Comparison of ENCODE assay signal across 34 cellular contexts in the genomic region with DNA sequence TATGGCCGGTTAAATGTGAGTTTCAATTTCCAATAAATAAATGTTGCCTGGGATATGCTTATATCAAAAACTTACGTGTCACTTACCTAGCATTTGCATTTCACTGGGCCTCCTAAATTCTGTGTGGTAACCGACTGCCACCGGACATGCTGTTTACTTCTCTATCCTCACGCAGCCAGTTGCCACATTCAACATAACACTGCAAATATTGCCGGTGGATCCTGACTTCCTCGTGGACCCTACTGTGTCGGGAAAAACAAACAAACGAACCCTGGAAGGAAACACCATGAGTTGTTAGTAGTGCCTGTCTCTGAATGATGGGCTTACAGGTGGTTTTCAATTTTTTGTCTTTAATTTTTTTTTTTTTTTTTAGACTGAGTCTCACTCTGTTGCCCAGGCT. TPM values are rescaled to one million over a fixed set of nuclear protein-coding genes. Genes with fewer than 3 reads are reported as not detected.
DNase-seq lines count a peak whose midpoint lies in the region; ATAC-seq, FAIRE-seq and TF ChIP-seq lines count a peak whose summit lies in the region.
"Had no signal": no experiment of that assay in that cellular context is flagged by ENCODE, and none has a peak within 500 bp of the region (broad histone marks: within the 10 kb centered on the region; RNA-seq: fewer than 3 reads in every experiment).

No MANE protein-coding gene starts in this region.

- H3K9me2 ChIP-seq in Karpas-422 (replicated peaks; ENCODE audit: insufficient read depth, low read length): no peaks in the 10 kb centered on the region

- H3K4me2 ChIP-seq in A549 (0 out of 3 replicates have a peak overlapping the region, but pooled peaks have one; percentile 12), neural progenitor cell (peak overlapping the region; percentile 77), Karpas-422 (ENCODE audit: low read depth, low read length, poor library complexity, severe bottlenecking) (no peak overlapping the region)

- H3K4me3 ChIP-seq in A549 (no peak overlapping the region), HUES48 (ENCODE audit: low read depth, low read length) (peak overlapping the region; percentile 54), endodermal cell (ENCODE audit: low read length) (peak overlapping the region; percentile 76), neural progenitor cell (peak overlapping the region; percentile 39), MG63 (no peak overlapping the region), Karpas-422 (ENCODE audit: low read length) (no peak overlapping the region), spleen (no peak overlapping the region)
- H3K4me3 ChIP-seq: gastrocnemius medialis, right lobe of liver, suprapubic skin had no signal

- peaks cover 44% of the 10 kb centered on the region for H3K4me1 ChIP-seq in A549
- H3K4me1 ChIP-seq in HUES48 (ENCODE audit: control insufficient read depth, insufficient read depth, low read length): peaks cover 10% of the 10 kb centered on the region
- peaks cover 27% of the 10 kb centered on the region for H3K4me1 ChIP-seq in endodermal cell (ENCODE audit: control insufficient read depth, insufficient read depth, low read length)
- peaks cover 12% of the 10 kb centered on the region for H3K4me1 ChIP-seq in neural progenitor cell
- no peaks in the 10 kb centered on the region for H3K4me1 ChIP-seq in Karpas-422 (ENCODE audit: low read length)
- peaks cover 0 to 9% (median 0%) of the 10 kb centered on the region in 6 donors for H3K4me1 ChIP-seq in spleen
- H3K4me1 ChIP-seq: gastrocnemius medialis had no signal

- intact Hi-C loops in spleen (cut with DNase I; ENCODE audit: low total_unique reads): no loop called here

- TF ChIP-seq POLR2A in A549 (IDR thresholded peaks at IDR 0.05; ENCODE audit: low read length) (no peak), spleen (IDR thresholded peaks at IDR 0.05) (no peak)

- H4K20me1 ChIP-seq in neural progenitor cell (ENCODE audit: low read depth): no peaks in the 10 kb centered on the region
- H4K20me1 ChIP-seq in Karpas-422 (ENCODE audit: insufficient read depth, low read depth, low read length): no peaks in the 10 kb centered on the region

- no peaks in the 10 kb centered on the region for H3K9me3 Mint-ChIP-seq in endodermal cell
- no peaks in the 10 kb centered on the region for H3K9me3 Mint-ChIP-seq in neural progenitor cell
- H3K9me3 Mint-ChIP-seq: CD4-positive, alpha-beta memory T cell; central memory CD8-positive, alpha-beta T cell; dendritic cell treated with granulocyte-macrophage colony-stimulating factor and Interleukin-4, amounts not matched to agents 40 ng/mL and 50 ng/mL, for 4 days; T-helper 2 cell treated with Interferon-gamma antibody and Interleukin-4, amounts not matched to agents 5 μg/mL and 100 μg/mL, for 36 hours had no signal

- TF ChIP-seq EP300 in A549 (IDR thresholded peaks at IDR 0.05): no peak

- H3K27ac ChIP-seq in A549: peak overlapping the region; percentile 21 to 67; a peak in 3 of 6 replicates
- no peak overlapping the region for H3K27ac ChIP-seq in HUES48 (ENCODE audit: low read depth, low read length)
- no peak overlapping the region for H3K27ac ChIP-seq in endodermal cell (ENCODE audit: low read depth, low read length)
- no peak overlapping the region for H3K27ac ChIP-seq in neural progenitor cell
- no peak overlapping the region for H3K27ac ChIP-seq in Karpas-422 (ENCODE audit: low read length)
- H3K27ac ChIP-seq in spleen: no peak overlapping the region
- H3K27ac ChIP-seq: gastrocnemius medialis, parathyroid adenoma, right lobe of liver had no signal

- H3K27me3 ChIP-seq in HUES48 (ENCODE audit: control insufficient read depth, insufficient read depth, low read length) (peaks cover 12% of the 10 kb centered on the region), endodermal cell (ENCODE audit: control insufficient read depth, insufficient read depth, low read length, poor library complexity, severe bottlenecking) (no peaks in the 10 kb centered on the region), neural progenitor cell (peaks cover 11% of the 10 kb centered on the region), MG63 (no peaks in the 10 kb centered on the region), Karpas-422 (ENCODE audit: low read length) (no peaks in the 10 kb centered on the region), spleen (replicated peaks in 1 of 7) (peaks cover 0 to 88% (median 27%) of the 10 kb centered on the region in 7 donors)
- H3K27me3 ChIP-seq: right lobe of liver had no signal

- TF ChIP-seq CTCF in A549 (IDR thresholded peaks at IDR 0.05) (no peak), endodermal cell (conservative IDR thresholded peaks at IDR 0.05) (no peak), neural progenitor cell (IDR thresholded peaks at IDR 0.05) (no peak), spleen (IDR thresholded peaks at IDR 0.05 in 8 of 11, conservative IDR thresholded peaks at IDR 0.05 in 3 of 11) (no peak)

- no peaks in the 10 kb centered on the region for H3K79me2 ChIP-seq in neural progenitor cell (ENCODE audit: low read depth)
- no peaks in the 10 kb centered on the region for H3K79me2 ChIP-seq in Karpas-422 (ENCODE audit: low read length)
- H3K79me2 ChIP-seq: parathyroid adenoma had no signal

- H3K9ac ChIP-seq in HUES48 (ENCODE audit: low read depth, low read length): no peak overlapping the region
- H3K9ac ChIP-seq in endodermal cell (ENCODE audit: extremely low read depth, low read length, poor library complexity, severe bottlenecking): peak overlapping the region; percentile 40
- H3K9ac ChIP-seq in neural progenitor cell: no peak overlapping the region
- H3K9ac ChIP-seq in Karpas-422 (ENCODE audit: low read length): no peak overlapping the region
- H3K9ac ChIP-seq: parathyroid adenoma had no signal

- no peaks in the 10 kb centered on the region for H3K36me3 ChIP-seq in HUES48 (ENCODE audit: control insufficient read depth, insufficient read depth, low read length)
- no peaks in the 10 kb centered on the region for H3K36me3 ChIP-seq in endodermal cell (ENCODE audit: control insufficient read depth, insufficient read depth, low read length)
- H3K36me3 ChIP-seq in neural progenitor cell: no peaks in the 10 kb centered on the region
- no peaks in the 10 kb centered on the region for H3K36me3 ChIP-seq in MG63
- H3K36me3 ChIP-seq in Karpas-422 (ENCODE audit: insufficient read depth, low read length): no peaks in the 10 kb centered on the region
- H3K36me3 ChIP-seq in spleen: no peaks in the 10 kb centered on the region
- H3K36me3 ChIP-seq: gastrocnemius medialis, right lobe of liver, suprapubic skin had no signal

- POLR2A ChIA-PET in A549 (lab: Yijun Ruan, JAX): no interaction called here

- WGBS in A549 (ENCODE audit: missing lambda C conversion rate): 33% methylated on average over 9 of the region's 9 CpGs
- 50 to 55% methylated on average over 4 to 9 of the region's 9 CpGs for WGBS in endodermal cell (ENCODE audit: insufficient coverage in 1 of 2, insufficient read length in 1 of 2), 2 experiments
- 12 to 19% (median 15%) methylated on average over 9 of the region's 9 CpGs for WGBS in spleen, 5 donors

- no peak for TF ChIP-seq RAD21 in A549 (conservative IDR thresholded peaks at IDR 0.05 in 1 of 2, IDR thresholded peaks at IDR 0.05 in 1 of 2)

- H3F3A ChIP-seq in neural progenitor cell (ENCODE audit: low read depth): no peaks in the 10 kb centered on the region

- ATAC-seq in A549: no peak
- ATAC-seq: activated CD8-positive, alpha-beta memory T cell treated with anti-CD3 and anti-CD28 coated beads, Interleukin-2, amount 10 ng/mL, durations not matched to agents 7 days and 5 days; gastrocnemius medialis; naive thymus-derived CD8-positive, alpha-beta T cell; PC-3; stimulated activated naive B cell treated with anti-CD40 and anti-IgM and Interleukin-4, amounts not matched to agents 10 μg/mL and 1 μg/mL and 100 μg/mL, for 72 hours had no signal

- no peaks in the 10 kb centered on the region for H3K9me3 ChIP-seq in A549
- no peaks in the 10 kb centered on the region for H3K9me3 ChIP-seq in HUES48 (ENCODE audit: control insufficient read depth, insufficient read depth, low read length)
- no peaks in the 10 kb centered on the region for H3K9me3 ChIP-seq in endodermal cell (ENCODE audit: control insufficient read depth, low read length)
- H3K9me3 ChIP-seq in neural progenitor cell (ENCODE audit: low read depth): no peaks in the 10 kb centered on the region
- no peaks in the 10 kb centered on the region for H3K9me3 ChIP-seq in MG63
- no peaks in the 10 kb centered on the region for H3K9me3 ChIP-seq in Karpas-422 (ENCODE audit: low read length)
- H3K9me3 ChIP-seq in spleen: no peaks in the 10 kb centered on the region
- H3K9me3 ChIP-seq: gastrocnemius medialis, right lobe of liver, suprapubic skin had no signal

- CTCF ChIA-PET in A549 (lab: Yijun Ruan, JAX): no interaction called here

- H3K4me3 Mint-ChIP-seq in endodermal cell: peak overlapping the region; percentile 73
- H3K4me3 Mint-ChIP-seq in neural progenitor cell: peak overlapping the region; percentile 72
- H3K4me3 Mint-ChIP-seq: activated CD8-positive, alpha-beta memory T cell treated with anti-CD3 and anti-CD28 coated beads, Interleukin-2, amount 10 ng/mL, durations not matched to agents 7 days and 5 days; CD4-positive, alpha-beta memory T cell; central memory CD8-positive, alpha-beta T cell; dendritic cell treated with granulocyte-macrophage colony-stimulating factor and Interleukin-4, amounts not matched to agents 40 ng/mL and 50 ng/mL, for 4 days; naive thymus-derived CD8-positive, alpha-beta T cell; stimulated activated naive B cell treated with anti-CD40 and anti-IgM and Interleukin-4, amounts not matched to agents 10 μg/mL and 1 μg/mL and 100 μg/mL, for 72 hours; T-helper 2 cell treated with Interferon-gamma antibody and Interleukin-4, amounts not matched to agents 5 μg/mL and 100 μg/mL, for 36 hours had no signal

- FAIRE-seq in A549 (lab: Jason Lieb, UNC): no peak
- FAIRE-seq: endometrium, HTR-8/SVneo, kidney had no signal

- no peak for DNase-seq in A549 (ENCODE audit: low read depth in 1 of 2, low spot score in 1 of 2)
- DNase-seq in endodermal cell: no peak
- no peak for DNase-seq in neural progenitor cell (ENCODE audit: low spot score)
- no peak for DNase-seq in MG63
- DNase-seq in Karpas-422: no peak
- DNase-seq in RPMI8226: no peak
- no peak for DNase-seq in spleen
- DNase-seq: activated CD4-positive, CD25-positive, alpha-beta regulatory T cell; activated CD8-positive, alpha-beta memory T cell treated with anti-CD3 and anti-CD28 coated beads, Interleukin-2, amount 10 ng/mL, durations not matched to agents 7 days and 5 days; activated naive CD4-positive, alpha-beta T cell treated with Interleukin-2 at 50 U/mL for 16 hours; activated T-cell treated with anti-CD3 and anti-CD28 coated beads, Interleukin-2, amount 50 U/mL, for 48 hours; AML-193; CD4-positive, alpha-beta memory T cell; gastrocnemius medialis; hippocampal formation; midbrain; naive thymus-derived CD8-positive, alpha-beta T cell; NCI-H2171; NCI-H524; PC-3; Right ventricle myocardium superior; stimulated activated CD4-positive, alpha-beta T cell treated with anti-CD3 and anti-CD28 coated beads, Interleukin-4, amount 100 ng/mL, for 4 hours; stimulated activated naive B cell treated with anti-CD40 and anti-IgM and Interleukin-4, amounts not matched to agents 10 μg/mL and 1 μg/mL and 100 μg/mL, for 72 hours had no signal

- H3K36me3 Mint-ChIP-seq in endodermal cell (ENCODE audit: low read depth) (peaks cover 26% of the 10 kb centered on the region), neural progenitor cell (peaks cover 3% of the 10 kb centered on the region)
- H3K36me3 Mint-ChIP-seq: activated CD8-positive, alpha-beta memory T cell treated with anti-CD3 and anti-CD28 coated beads, Interleukin-2, amount 10 ng/mL, durations not matched to agents 7 days and 5 days; CD4-positive, alpha-beta memory T cell; stimulated activated naive B cell treated with anti-CD40 and anti-IgM and Interleukin-4, amounts not matched to agents 10 μg/mL and 1 μg/mL and 100 μg/mL, for 72 hours had no signal

- H3K4me1 Mint-ChIP-seq in endodermal cell (peaks cover 68% of the 10 kb centered on the region), neural progenitor cell (peaks cover 24% of the 10 kb centered on the region)
- H3K4me1 Mint-ChIP-seq: activated CD8-positive, alpha-beta memory T cell treated with anti-CD3 and anti-CD28 coated beads, Interleukin-2, amount 10 ng/mL, durations not matched to agents 7 days and 5 days; central memory CD8-positive, alpha-beta T cell had no signal

- H2AFZ ChIP-seq in neural progenitor cell (replicated peaks): no peak overlapping the region
- H2AFZ ChIP-seq in Karpas-422 (ENCODE audit: low read length): no peak overlapping the region
- H2AFZ ChIP-seq: parathyroid adenoma had no signal

- H3K27me3 Mint-ChIP-seq in endodermal cell (ENCODE audit: insufficient read depth) (no peaks in the 10 kb centered on the region), neural progenitor cell (ENCODE audit: insufficient read depth, low read depth) (peaks cover 9% of the 10 kb centered on the region)

- H3K27ac Mint-ChIP-seq in endodermal cell (peak overlapping the region; percentile 71), neural progenitor cell (no peak overlapping the region)
- H3K27ac Mint-ChIP-seq: activated CD8-positive, alpha-beta memory T cell treated with anti-CD3 and anti-CD28 coated beads, Interleukin-2, amount 10 ng/mL, durations not matched to agents 7 days and 5 days; dendritic cell treated with granulocyte-macrophage colony-stimulating factor and Interleukin-4, amounts not matched to agents 40 ng/mL and 50 ng/mL, for 4 days; naive thymus-derived CD8-positive, alpha-beta T cell; stimulated activated naive B cell treated with anti-CD40 and anti-IgM and Interleukin-4, amounts not matched to agents 10 μg/mL and 1 μg/mL and 100 μg/mL, for 72 hours; T-helper 2 cell treated with Interferon-gamma antibody and Interleukin-4, amounts not matched to agents 5 μg/mL and 100 μg/mL, for 36 hours had no signal

RNA-seq across cellular contexts. Expression of gene RIPK4, which starts 54.1 kb away (rescaled TPM):
- 3.0 and 3.3 TPM in 2 replicates for polyA plus RNA-seq in A549 (2011; rRNA removed)
- 5.8 and 8.1 TPM in 2 replicates for polyA plus RNA-seq in A549 (2012; cell fraction: cytosol; rRNA removed)
- 29.3 and 29.7 TPM in 2 replicates for polyA plus RNA-seq in A549 (2012; cell fraction: nucleus; rRNA removed)
- polyA plus RNA-seq in A549 (2017; fragmentation: RNase III; extraction: RNeasy Plus Mini Kit Qiagen cat#74134 plus additional on column Dnase treatment): 5.1 to 6.4 TPM (median 5.7 TPM) in 3 replicates
- 5.0 and 8.3 TPM in 2 replicates for polyA minus RNA-seq in A549 (2011; rRNA and poly(A)+ RNA removed)
- 10 to 100 TPM in 1 of 2 donors, 1 to 10 TPM in 1; 8.4 to 16.2 TPM for total RNA-seq in endodermal cell
- 1.7 TPM for polyA plus RNA-seq in endodermal cell (2013, experiment 1 of 2)
- polyA plus RNA-seq in endodermal cell (2013, experiment 2 of 2): 2.0 TPM
- total RNA-seq in neural progenitor cell (ENCODE audit: low replicate concordance): 1.3 and 2.3 TPM in 2 replicates
- 0.76 and 2.2 TPM in 2 replicates for total RNA-seq in MG63 (2014; rRNA removed; shearing (Covaris generic); ENCODE audit: low replicate concordance)
- not detected in 2 replicates for total RNA-seq in Karpas-422 (2014; rRNA removed; shearing (Covaris generic); ENCODE audit: low replicate concordance)
- total RNA-seq in spleen: not detected
- under 1 TPM; 0.02 to 0.06 (median 0.06) TPM for polyA plus RNA-seq in spleen
- total RNA-seq: activated CD8-positive, alpha-beta memory T cell treated with anti-CD3 and anti-CD28 coated beads, Interleukin-2, amount 10 ng/mL, durations not matched to agents 7 days and 5 days; LHCN-M2 had no signal

Comparison
In these comparisons a context has a peak if more than half of its experiments do, and no peak if none do; other contexts are left out.
1. H3K27ac ChIP-seq: peak in A549 (2 of 2); none in HUES48 (single experiment), endodermal cell (single experiment), neural progenitor cell (single experiment), Karpas-422 (single experiment) and spleen (0 of 8).
2. H3K4me3 ChIP-seq: peak in HUES48 (single experiment), endodermal cell (single experiment) and neural progenitor cell (single experiment); none in A549 (single experiment), MG63 (single experiment), Karpas-422 (single experiment) and spleen (0 of 8).